In genomic region chr18:48949051-48949605, GRCh38 we compare ENCODE assay signal across 8 cellular contexts. TPM values are rescaled to one million over a fixed set of nuclear protein-coding genes. Genes with fewer than 3 reads are reported as not detected.
DNase-seq lines count a peak whose midpoint lies in the region; ATAC-seq and TF ChIP-seq lines count a peak whose summit lies in the region.

No MANE protein-coding gene starts in this region.

- H3K4me3 ChIP-seq in Peyer's patch (peak overlapping the region; percentile 86 to 96 (median 91)), body of pancreas (peak overlapping the region; percentile 53), subcutaneous abdominal adipose tissue (ENCODE audit: low read depth in 1 of 5, low read length in 5 of 5) (peak overlapping the region; percentile 92 to 98 (median 93))

- intact Hi-C loops in body of pancreas (cut with DNase I), result loop anchor here (5.0 kb wide), 1 partner anchor 172 kb away; no protein-coding TSS in a partner anchor

- H3K36me3 ChIP-seq in Peyer's patch (peaks cover 0 to 17% (median 0%) of the 10 kb centered on the region in 3 donors), body of pancreas (replicated peaks in 1 of 2; ENCODE audit: insufficient read depth in 1 of 2, low read depth in 2 of 2) (no peaks in the 10 kb centered on the region), subcutaneous abdominal adipose tissue (ENCODE audit: control insufficient read depth in 5 of 5, insufficient read depth in 5 of 5, low read length in 5 of 5) (peaks cover 0 to 12% (median 0%) of the 10 kb centered on the region in 5 donors)

- peak overlapping the region; percentile 48 to 84 (median 69) for H3K9ac ChIP-seq in subcutaneous abdominal adipose tissue (ENCODE audit: low read length in 5 of 5)

- H3K27ac ChIP-seq in Peyer's patch (peak overlapping the region; percentile 97 to 99 (median 99)), body of pancreas (peak overlapping the region; percentile 45 to 99 (median 88)), subcutaneous abdominal adipose tissue (ENCODE audit: low read depth, low read length) (peak overlapping the region; percentile 91)

- 1 to 3% methylated on average over 27 of the region's 27 CpGs for WGBS in body of pancreas, 2 donors

- H3K9me3 ChIP-seq in Peyer's patch (no peaks in the 10 kb centered on the region), body of pancreas (no peaks in the 10 kb centered on the region), subcutaneous abdominal adipose tissue (ENCODE audit: control insufficient read depth in 5 of 5, low read length in 5 of 5) (no peaks in the 10 kb centered on the region)

- H3K27me3 ChIP-seq in Peyer's patch, result no peaks in the 10 kb centered on the region
- H3K27me3 ChIP-seq in body of pancreas, result no peaks in the 10 kb centered on the region
- no peaks in the 10 kb centered on the region for H3K27me3 ChIP-seq in subcutaneous abdominal adipose tissue (ENCODE audit: control insufficient read depth in 5 of 5, insufficient read depth in 4 of 5, low read length in 5 of 5)

- no peak for ATAC-seq in body of pancreas
- no peak for ATAC-seq in left lobe of liver
- ATAC-seq in HG02970 (IDR thresholded peaks at IDR 0.05; ENCODE audit: low FRiP score, unreplicated experiment), result no peak

- DNase-seq in activated CD4-positive, CD25-positive, alpha-beta regulatory T cell treated with anti-CD3 and anti-CD28 coated beads, Interleukin-2, amount 50 U/mL, for 72 hours, result peak; percentile 42
- DNase-seq in activated CD4-positive, CD25-positive, alpha-beta regulatory T cell (lab: John Stamatoyannopoulos, UW), result no peak
- peak; percentile 70 to 86 (median 82) for DNase-seq in Peyer's patch
- peak in 3 of 4 donors; percentile 46 to 56 (median 47) for DNase-seq in body of pancreas
- DNase-seq in left lobe of liver (ENCODE audit: low spot score), result peak; percentile 61
- DNase-seq in NOMO-1 treated with dmso at 0.1 percent for 144 hours (lab: John Stamatoyannopoulos, UW; ENCODE audit: unreplicated experiment), result no peak

- TF ChIP-seq CTCF in Peyer's patch (IDR thresholded peaks at IDR 0.05) (no peak), body of pancreas (IDR thresholded peaks at IDR 0.05) (no peak)

- peaks cover 0 to 40% (median 24%) of the 10 kb centered on the region in 4 donors for H3K4me1 ChIP-seq in Peyer's patch
- peaks cover 50% of the 10 kb centered on the region for H3K4me1 ChIP-seq in body of pancreas
- H3K4me1 ChIP-seq in subcutaneous abdominal adipose tissue (ENCODE audit: control insufficient read depth in 5 of 5, insufficient read depth in 5 of 5, low read length in 5 of 5), result peaks cover 8 to 72% (median 63%) of the 10 kb centered on the region in 5 donors

- TF ChIP-seq POLR2A in Peyer's patch (IDR thresholded peaks at IDR 0.05), result peak; percentile 0 to 41
- TF ChIP-seq POLR2A in body of pancreas (IDR thresholded peaks at IDR 0.05), result no peak

RNA-seq across cellular contexts. Expression of gene SMAD7, which starts 1.6 kb away (rescaled TPM):
- total RNA-seq in Peyer's patch, result 100 to 1,000 TPM in 1 of 4 donors, 10 to 100 TPM in 3; 42.9 to 100 (median 68.7) TPM
- 10 to 100 TPM; 23.3 to 44.5 TPM for total RNA-seq in body of pancreas
- 12.4 TPM for total RNA-seq in left lobe of liver

Comparison
In these comparisons a context has a peak if more than half of its experiments do, and no peak if none do; other contexts are left out.
1. DNase-seq: peak in activated CD4-positive, CD25-positive, alpha-beta regulatory T cell treated with anti-CD3 and anti-CD28 coated beads, Interleukin-2, amount 50 U/mL, for 72 hours (single experiment), Peyer's patch (3 of 3), body of pancreas (3 of 4) and left lobe of liver (single experiment); none in activated CD4-positive, CD25-positive, alpha-beta regulatory T cell (0 of 4) and NOMO-1 treated with dmso at 0.1 percent for 144 hours (single experiment).
2. POLR2A ChIP-seq: peak in Peyer's patch (2 of 2); none in body of pancreas (0 of 3).
3. Peak in every context shown above with its lines, with median percentiles within 50 percentile points of each other: H3K27ac ChIP-seq and H3K4me3 ChIP-seq.